Comparison of ENCODE assay signal across 22 cellular contexts in genomic region chr19:49949735-49950589, GRCh38. TPM values are rescaled to one million over a fixed set of nuclear protein-coding genes. Genes with fewer than 3 reads are reported as not detected.
A peak's percentile ranks its signal among the peaks of the same experiment; 100 is the strongest.
DNase-seq lines count a peak whose midpoint lies in the region; ATAC-seq and TF ChIP-seq lines count a peak whose summit lies in the region.
"Had no signal": no experiment of that assay in that cellular context is flagged by ENCODE, and none has a peak within 500 bp of the region (broad histone marks: within the 10 kb centered on the region; RNA-seq: fewer than 3 reads in every experiment).

No MANE protein-coding gene starts in this region.

- peak overlapping the region in 1 of 2 donors; percentile 59 for H3K27ac Mint-ChIP-seq in stimulated activated naive CD8-positive, alpha-beta T cell treated with anti-CD3 and anti-CD28 coated beads, Interleukin-15, amount 100 ng/mL, for 72 hours
- H3K27ac Mint-ChIP-seq: activated CD4-positive, alpha-beta T cell treated with anti-CD3 and anti-CD28 coated beads for 36 hours; activated T-helper 17 cell treated with anti-CD3 and anti-CD28 coated beads, Interleukin-2, amount 50 U/mL, for 72 hours; dendritic cell treated with granulocyte-macrophage colony-stimulating factor and Interleukin-4, amounts not matched to agents 40 ng/mL and 50 ng/mL, for 4 days had no signal

- no peak overlapping the region for H3K9ac ChIP-seq in smooth muscle cell (ENCODE audit: low read depth)

- H3K4me1 ChIP-seq in smooth muscle cell (ENCODE audit: low read depth), result no peaks in the 10 kb centered on the region
- H3K4me1 ChIP-seq: HAP-1, vagina had no signal

- no peak overlapping the region for H2AFZ ChIP-seq in smooth muscle cell (ENCODE audit: low read depth)
- H2AFZ ChIP-seq: hepatocyte had no signal

- TF ChIP-seq CTCF in AG09309 (IDR thresholded peaks at IDR 0.05; ENCODE audit: control insufficient read depth, insufficient read depth, low read depth, low read length, missing control alignments), result no peak
- no peak for TF ChIP-seq CTCF in NB4 (IDR thresholded peaks at IDR 0.05; ENCODE audit: low read depth, low read length)
- TF ChIP-seq CTCF in smooth muscle cell (IDR thresholded peaks at IDR 0.05; ENCODE audit: borderline replicate concordance, insufficient read depth, poor library complexity, severe bottlenecking), result no peak

- no peak for TF ChIP-seq POLR2A in NB4 (IDR thresholded peaks at IDR 0.05; ENCODE audit: extremely low read depth, insufficient read length)

- ATAC-seq in stimulated activated naive CD8-positive, alpha-beta T cell treated with anti-CD3 and anti-CD28 coated beads, Interleukin-15, amount 100 ng/mL, for 72 hours, result no peak
- ATAC-seq: activated CD4-positive, alpha-beta T cell treated with anti-CD3 and anti-CD28 coated beads for 36 hours; activated T-helper 17 cell treated with anti-CD3 and anti-CD28 coated beads, Interleukin-2, amount 50 U/mL, for 72 hours had no signal

- no peaks in the 10 kb centered on the region for H3K9me3 Mint-ChIP-seq in stimulated activated naive CD8-positive, alpha-beta T cell treated with anti-CD3 and anti-CD28 coated beads, Interleukin-15, amount 100 ng/mL, for 72 hours
- H3K9me3 Mint-ChIP-seq: activated T-helper 17 cell treated with anti-CD3 and anti-CD28 coated beads, Interleukin-2, amount 50 U/mL, for 72 hours; dendritic cell treated with granulocyte-macrophage colony-stimulating factor and Interleukin-4, amounts not matched to agents 40 ng/mL and 50 ng/mL, for 4 days had no signal

- H3K9me3 ChIP-seq in smooth muscle cell (replicated peaks; ENCODE audit: low read depth), result no peaks in the 10 kb centered on the region
- H3K9me3 ChIP-seq: breast epithelium, vagina had no signal

- H3K27me3 ChIP-seq in smooth muscle cell (ENCODE audit: low read depth), result no peaks in the 10 kb centered on the region
- H3K27me3 ChIP-seq: breast epithelium, hepatocyte, vagina had no signal

- peaks cover 27% of the 10 kb centered on the region for H3K4me1 Mint-ChIP-seq in stimulated activated naive CD8-positive, alpha-beta T cell treated with anti-CD3 and anti-CD28 coated beads, Interleukin-15, amount 100 ng/mL, for 72 hours
- H3K4me1 Mint-ChIP-seq: activated CD4-positive, alpha-beta T cell treated with anti-CD3 and anti-CD28 coated beads for 36 hours; activated T-helper 17 cell treated with anti-CD3 and anti-CD28 coated beads, Interleukin-2, amount 50 U/mL, for 72 hours had no signal

- H3K79me2 ChIP-seq in smooth muscle cell (ENCODE audit: low read depth), result no peaks in the 10 kb centered on the region
- H3K79me2 ChIP-seq: hepatocyte had no signal

- H4K20me1 ChIP-seq in smooth muscle cell (ENCODE audit: low read depth), result no peaks in the 10 kb centered on the region

- peaks cover 68% of the 10 kb centered on the region for H3K27me3 Mint-ChIP-seq in stimulated activated naive CD8-positive, alpha-beta T cell treated with anti-CD3 and anti-CD28 coated beads, Interleukin-15, amount 100 ng/mL, for 72 hours

- H3K4me2 ChIP-seq in smooth muscle cell, result no peak overlapping the region
- H3K4me2 ChIP-seq: hepatocyte had no signal

- no peaks in the 10 kb centered on the region for H3F3A ChIP-seq in smooth muscle cell (ENCODE audit: low read depth)

- no peak overlapping the region for H3K27ac ChIP-seq in smooth muscle cell (ENCODE audit: low read depth)
- H3K27ac ChIP-seq: breast epithelium, hepatocyte, vagina had no signal

- 84% methylated on average over 11 of the region's 11 CpGs for WGBS in smooth muscle cell (ENCODE audit: low lambda C conversion rate)

- no peak overlapping the region for H3K4me3 Mint-ChIP-seq in stimulated activated naive CD8-positive, alpha-beta T cell treated with anti-CD3 and anti-CD28 coated beads, Interleukin-15, amount 100 ng/mL, for 72 hours
- H3K4me3 Mint-ChIP-seq: activated CD4-positive, alpha-beta T cell treated with anti-CD3 and anti-CD28 coated beads for 36 hours; activated T-helper 17 cell treated with anti-CD3 and anti-CD28 coated beads, Interleukin-2, amount 50 U/mL, for 72 hours; dendritic cell treated with granulocyte-macrophage colony-stimulating factor and Interleukin-4, amounts not matched to agents 40 ng/mL and 50 ng/mL, for 4 days had no signal

- H3K36me3 ChIP-seq in smooth muscle cell (ENCODE audit: low read depth), result no peaks in the 10 kb centered on the region
- H3K36me3 ChIP-seq: breast epithelium, HAP-1, vagina had no signal

- peak; percentile 50 for DNase-seq in AG09309 (ENCODE audit: low read depth)
- DNase-seq in NB4 (ENCODE audit: low read depth), result peak; percentile 59
- DNase-seq in mesenteric fat pad (ENCODE audit: low spot score), result peak; percentile 24
- DNase-seq in stimulated activated naive CD8-positive, alpha-beta T cell treated with anti-CD3 and anti-CD28 coated beads, Interleukin-15, amount 100 ng/mL, for 72 hours, result no peak
- no peak for DNase-seq in kidney tubule cell (ENCODE audit: low spot score)
- no peak for DNase-seq in smooth muscle cell (lab: John Stamatoyannopoulos, UW; ENCODE audit: unreplicated experiment)
- DNase-seq: ACHN; activated CD4-positive, alpha-beta T cell treated with anti-CD3 and anti-CD28 coated beads for 36 hours; GF-D8; mesendoderm; NCI-H1417 treated with DMSO at 0.1 percent for 48 hours; NCI-H2171 treated with DMSO at 0.1 percent for 48 hours; NCI-H526 treated with DMSO at 0.1 percent for 48 hours had no signal

- H3K4me3 ChIP-seq in AG09309 (ENCODE audit: control insufficient read depth, low read depth, low read length) (no peak overlapping the region), NB4 (ENCODE audit: low read depth, low read length) (no peak overlapping the region), smooth muscle cell (no peak overlapping the region)
- H3K4me3 ChIP-seq: breast epithelium, HAP-1, hepatocyte, vagina had no signal

RNA-seq across cellular contexts. Expression of gene SIGLEC11, which starts 11.0 kb away (rescaled TPM):
- total RNA-seq in mesenteric fat pad (3.0 TPM), smooth muscle cell (not detected in 2 replicates)
- not detected in 2 replicates for polyA plus RNA-seq in smooth muscle cell
- total RNA-seq: activated CD4-positive, alpha-beta T cell treated with anti-CD3 and anti-CD28 coated beads for 36 hours; activated T-helper 17 cell treated with anti-CD3 and anti-CD28 coated beads, Interleukin-2, amount 50 U/mL, for 72 hours; endothelial cell of umbilical vein; fibroblast of villous mesenchyme had no signal
- polyA plus RNA-seq: endothelial cell of umbilical vein, keratinocyte had no signal

RNA-seq across cellular contexts. Expression of gene NUP62, which starts 20.7 kb away (rescaled TPM):
- total RNA-seq in mesenteric fat pad (34.5 TPM), smooth muscle cell (17.6 and 24.2 TPM in 2 replicates)
- polyA plus RNA-seq in smooth muscle cell, result 29.5 and 34.2 TPM in 2 replicates

RNA-seq across cellular contexts. Expression of gene ATF5, which starts 21.0 kb away (rescaled TPM):
- total RNA-seq in mesenteric fat pad (46.1 TPM), smooth muscle cell (4.2 and 5.0 TPM in 2 replicates)
- polyA plus RNA-seq in smooth muscle cell, result 10.1 and 14.1 TPM in 2 replicates

RNA-seq across cellular contexts. Expression of gene IL4I1, which starts 53.3 kb away (rescaled TPM):
- total RNA-seq in mesenteric fat pad (2.3 TPM), smooth muscle cell (0.13 TPM in 1 of 2 replicates, not detected in the other)
- 0.54 and 1.3 TPM in 2 replicates for polyA plus RNA-seq in smooth muscle cell
- total RNA-seq: vagina had no signal

Comparison
In these comparisons a context has a peak if more than half of its experiments do, and no peak if none do; other contexts are left out.
1. DNase-seq: peak in AG09309 (single experiment), NB4 (single experiment) and mesenteric fat pad (single experiment); none in stimulated activated naive CD8-positive, alpha-beta T cell treated with anti-CD3 and anti-CD28 coated beads, Interleukin-15, amount 100 ng/mL, for 72 hours (0 of 2), kidney tubule cell (single experiment) and smooth muscle cell (single experiment).